33 cellular contexts compared by ENCODE assay signal in genomic region chr3:177743491-177743890, GRCh38.
"Had no signal": no experiment of that assay in that cellular context is flagged by ENCODE, and none has a peak within 500 bp of the region (broad histone marks: within the 10 kb centered on the region; RNA-seq: fewer than 3 reads in every experiment).

No MANE protein-coding gene starts in this region.

- H3K9me3 ChIP-seq: body of pancreas, esophagus muscularis mucosa, gastrocnemius medialis, heart left ventricle had no signal

- ATAC-seq: activated CD4-positive, CD25-positive, alpha-beta regulatory T cell treated with anti-CD3 and anti-CD28 coated beads, Interleukin-2, amount 50 U/mL, for 24 hours; activated CD8-positive, alpha-beta T cell treated with anti-CD3 and anti-CD28 coated beads for 36 hours; activated T-cell treated with anti-CD3 and anti-CD28 coated beads, Interleukin-2, amount 50 U/mL, for 4 hours; activated T-helper 17 cell treated with anti-CD3 and anti-CD28 coated beads, Interleukin-2, amount 50 U/mL, for 72 hours; body of pancreas; effector memory CD8-positive, alpha-beta T cell; foreskin keratinocyte; gastrocnemius medialis; heart left ventricle; T-helper 17 cell had no signal

- H3K9me3 Mint-ChIP-seq: activated B cell treated with CpG ODN at 0.5 μM for 24 hours; activated CD8-positive, alpha-beta T cell treated with anti-CD3 and anti-CD28 coated beads for 36 hours; activated T-cell treated with anti-CD3 and anti-CD28 coated beads, Interleukin-2, amount 50 U/mL, for 4 hours; activated T-helper 17 cell treated with anti-CD3 and anti-CD28 coated beads, Interleukin-2, amount 50 U/mL, for 72 hours; effector memory CD8-positive, alpha-beta T cell; T-helper 2 cell treated with Interferon-gamma antibody and Interleukin-4, amounts not matched to agents 5 μg/mL and 100 μg/mL, for 36 hours had no signal

- H3K27ac Mint-ChIP-seq: activated B cell treated with CpG ODN at 0.5 μM for 24 hours; activated CD8-positive, alpha-beta T cell treated with anti-CD3 and anti-CD28 coated beads for 36 hours; activated naive CD8-positive, alpha-beta T cell; activated T-helper 17 cell treated with anti-CD3 and anti-CD28 coated beads, Interleukin-2, amount 50 U/mL, for 72 hours; effector memory CD8-positive, alpha-beta T cell; T-helper 17 cell; T-helper 2 cell treated with Interferon-gamma antibody and Interleukin-4, amounts not matched to agents 5 μg/mL and 100 μg/mL, for 36 hours had no signal

- FAIRE-seq: colon had no signal

- H3K4me3 ChIP-seq: body of pancreas, esophagus muscularis mucosa, gastrocnemius medialis, heart left ventricle had no signal

- H3K27me3 Mint-ChIP-seq: activated B cell treated with CpG ODN at 0.5 μM for 24 hours; activated CD8-positive, alpha-beta T cell treated with anti-CD3 and anti-CD28 coated beads for 36 hours; activated naive CD8-positive, alpha-beta T cell; activated T-helper 17 cell treated with anti-CD3 and anti-CD28 coated beads, Interleukin-2, amount 50 U/mL, for 72 hours; effector memory CD8-positive, alpha-beta T cell; T-helper 17 cell had no signal

- H3K4me1 Mint-ChIP-seq: activated T-helper 17 cell treated with anti-CD3 and anti-CD28 coated beads, Interleukin-2, amount 50 U/mL, for 72 hours; T-helper 17 cell had no signal

- H3K27ac ChIP-seq: body of pancreas, esophagus muscularis mucosa, foreskin keratinocyte, gastrocnemius medialis, WERI-Rb-1 had no signal

- H3K4me1 ChIP-seq: body of pancreas had no signal

- DNase-seq: activated B cell treated with CpG ODN at 0.5 μM for 24 hours; activated CD4-positive, alpha-beta T cell treated with anti-CD3 and anti-CD28 coated beads for 48 hours; activated CD4-positive, alpha-beta T cell treated with anti-CD3 and anti-CD28 coated beads, Interleukin-2, amount 50 U/mL, for 1 hour; activated CD4-positive, alpha-beta T cell treated with anti-CD3 and anti-CD28 coated beads, Interleukin-2, amount 50 U/mL, for 48 hours; activated CD8-positive, alpha-beta memory T cell treated with anti-CD3 and anti-CD28 coated beads for 24 hours; activated CD8-positive, alpha-beta T cell treated with anti-CD3 and anti-CD28 coated beads for 36 hours; activated effector memory CD4-positive, alpha-beta T cell treated with Interleukin-2 at 50 U/mL for 16 hours; activated gamma-delta T cell treated with Interleukin-2 at 50 U/mL for 16 hours; activated naive CD4-positive, alpha-beta T cell treated with anti-CD3 and anti-CD28 coated beads, Interleukin-2, amount 50 U/mL, for 16 hours; activated naive CD4-positive, alpha-beta T cell treated with Interleukin-2 at 50 U/mL for 16 hours; activated T-cell treated with anti-CD3 and anti-CD28 coated beads, Interleukin-2, amount 50 U/mL, for 4 hours; amniotic stem cell; aorta; body of pancreas; caudate nucleus; cortex of kidney; dermis blood vessel endothelial cell; effector CD4-positive, alpha-beta T cell; effector memory CD8-positive, alpha-beta T cell; erythroblast; foreskin keratinocyte; gastrocnemius medialis; glutamatergic neuron; heart left ventricle; T-helper 17 cell; T1000; WERI-Rb-1 had no signal

- H3K36me3 Mint-ChIP-seq: activated naive CD8-positive, alpha-beta T cell had no signal

- H3K36me3 ChIP-seq: esophagus muscularis mucosa, gastrocnemius medialis, heart left ventricle, WERI-Rb-1 had no signal

- H3K4me3 Mint-ChIP-seq: activated B cell treated with CpG ODN at 0.5 μM for 24 hours; activated CD8-positive, alpha-beta T cell treated with anti-CD3 and anti-CD28 coated beads for 36 hours; activated naive CD8-positive, alpha-beta T cell; activated T-cell treated with anti-CD3 and anti-CD28 coated beads, Interleukin-2, amount 50 U/mL, for 4 hours; activated T-helper 17 cell treated with anti-CD3 and anti-CD28 coated beads, Interleukin-2, amount 50 U/mL, for 72 hours; effector memory CD8-positive, alpha-beta T cell; T-helper 17 cell; T-helper 2 cell treated with Interferon-gamma antibody and Interleukin-4, amounts not matched to agents 5 μg/mL and 100 μg/mL, for 36 hours had no signal

- H3K27me3 ChIP-seq: body of pancreas, esophagus muscularis mucosa, foreskin keratinocyte, gastrocnemius medialis, heart left ventricle had no signal
